8 cellular contexts compared by ENCODE assay signal in the genomic region with DNA sequence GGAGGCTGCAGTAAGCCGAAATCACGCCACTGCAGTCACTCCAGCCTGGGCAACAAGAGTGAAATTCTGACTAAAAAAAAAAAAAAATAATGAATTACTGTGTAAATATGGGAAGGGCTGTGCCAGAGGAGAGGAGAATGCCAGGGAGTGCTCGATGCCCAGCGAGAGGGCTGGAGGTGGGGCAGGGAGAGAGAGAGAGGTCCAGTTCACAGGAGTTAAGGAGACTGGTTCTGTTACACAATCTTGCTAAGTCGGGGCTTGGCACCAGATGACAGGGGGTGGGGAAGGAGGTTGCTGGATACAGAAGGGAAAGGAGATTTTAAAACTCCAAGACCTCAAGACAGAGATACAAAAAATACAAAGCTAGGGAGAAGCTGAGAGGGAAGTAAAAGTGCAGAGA. TPM values are rescaled to one million over a fixed set of nuclear protein-coding genes. Genes with fewer than 3 reads are reported as not detected.
DNase-seq lines count a peak whose midpoint lies in the region; ATAC-seq and TF ChIP-seq lines count a peak whose summit lies in the region.
"Had no signal": no experiment of that assay in that cellular context is flagged by ENCODE, and none has a peak within 500 bp of the region (broad histone marks: within the 10 kb centered on the region; RNA-seq: fewer than 3 reads in every experiment).

No MANE protein-coding gene starts in this region.

- H3K27me3 ChIP-seq in mesenchymal stem cell (ENCODE audit: control insufficient read depth in 1 of 2, insufficient read depth in 1 of 2, low read length in 2 of 2): no peaks in the 10 kb centered on the region

- peaks cover 20% of the 10 kb centered on the region for H3K4me1 ChIP-seq in mesenchymal stem cell (ENCODE audit: control insufficient read depth, insufficient read depth, low read depth, low read length)
- peaks cover 3% of the 10 kb centered on the region for H3K4me1 ChIP-seq in urinary bladder (ENCODE audit: insufficient read depth)

- H2BK5ac ChIP-seq in mesenchymal stem cell (ENCODE audit: low read depth, low read length, poor library complexity, severe bottlenecking): no peak overlapping the region

- no peaks in the 10 kb centered on the region for H3K9me3 ChIP-seq in mesenchymal stem cell (ENCODE audit: control insufficient read depth, low read length)

- H2AFZ ChIP-seq in mesenchymal stem cell (ENCODE audit: low read depth, low read length): no peak overlapping the region

- no peak overlapping the region for H4K91ac ChIP-seq in mesenchymal stem cell (ENCODE audit: low read length)

- no peak for ATAC-seq in HG02884 (IDR thresholded peaks at IDR 0.05; ENCODE audit: unreplicated experiment)

- no peak overlapping the region for H2BK15ac ChIP-seq in mesenchymal stem cell (ENCODE audit: low read depth, poor library complexity, severe bottlenecking)

- no peak overlapping the region for H3K14ac ChIP-seq in mesenchymal stem cell (ENCODE audit: low read length in 2 of 2)

- peak overlapping the region in 1 of 2 experiments; percentile 37 for H3K18ac ChIP-seq in mesenchymal stem cell (ENCODE audit: low read depth in 1 of 2, low read length in 2 of 2)

- H3K9ac ChIP-seq in mesenchymal stem cell (ENCODE audit: low read length): peak overlapping the region; percentile 84

- peaks cover 6% of the 10 kb centered on the region for H3K79me1 ChIP-seq in mesenchymal stem cell (replicated peaks; ENCODE audit: low read length, poor library complexity, severe bottlenecking)

- no peak overlapping the region for H2BK120ac ChIP-seq in mesenchymal stem cell (ENCODE audit: low read depth, low read length)

- peak; percentile 60 for DNase-seq in NCI-H2029 treated with DMSO at 0.1 percent for 48 hours (lab: John Stamatoyannopoulos, UW)
- peak; percentile 42 for DNase-seq in choroid plexus epithelial cell (ENCODE audit: low read depth)
- peak; percentile 25 for DNase-seq in mesenchymal stem cell
- DNase-seq in NCI-H187 treated with DMSO at 0.1 percent for 48 hours (lab: John Stamatoyannopoulos, UW): no peak
- DNase-seq in NCI-H526 (lab: John Stamatoyannopoulos, UW): no peak
- DNase-seq: islet precursor cell had no signal

- H4K8ac ChIP-seq in mesenchymal stem cell (ENCODE audit: low read length): no peak overlapping the region

- TF ChIP-seq CTCF in choroid plexus epithelial cell (conservative IDR thresholded peaks at IDR 0.05; ENCODE audit: low read depth, low read length): no peak

- H2AK5ac ChIP-seq in mesenchymal stem cell (ENCODE audit: low read length, severe bottlenecking): no peak overlapping the region

- H3K4me3 ChIP-seq in choroid plexus epithelial cell (ENCODE audit: low read depth, low read length) (no peak overlapping the region), mesenchymal stem cell (ENCODE audit: insufficient read depth in 1 of 2, low read depth in 1 of 2, low read length in 2 of 2) (peak overlapping the region in 1 of 2 experiments; percentile 84), urinary bladder (ENCODE audit: low read depth, low read length) (peak overlapping the region; percentile 48)

- no peak overlapping the region for H3K27ac ChIP-seq in mesenchymal stem cell (ENCODE audit: low read length, poor library complexity, severe bottlenecking)
- no peak overlapping the region for H3K27ac ChIP-seq in urinary bladder (ENCODE audit: low read depth)

- H2BK12ac ChIP-seq in mesenchymal stem cell (ENCODE audit: low read length in 2 of 2): no peak overlapping the region

- H3K23ac ChIP-seq in mesenchymal stem cell (ENCODE audit: low read length in 2 of 2): no peak overlapping the region

- no peak overlapping the region for H3K4ac ChIP-seq in mesenchymal stem cell (ENCODE audit: low read depth in 1 of 2, low read length in 2 of 2)

- H3K36me3 ChIP-seq in mesenchymal stem cell (ENCODE audit: control insufficient read depth in 1 of 2, insufficient read depth in 2 of 2, low read depth in 1 of 2, low read length in 2 of 2) (peaks cover 14 to 29% of the 10 kb centered on the region in 2 experiments), urinary bladder (ENCODE audit: insufficient read depth) (no peaks in the 10 kb centered on the region)

- H3K4me2 ChIP-seq in mesenchymal stem cell (ENCODE audit: low read length, poor library complexity, severe bottlenecking): no peak overlapping the region

- WGBS in mesenchymal stem cell: 93% methylated on average over 4 of the region's 5 CpGs
- 27% methylated on average over 5 of the region's 5 CpGs for WGBS in urinary bladder

RNA-seq across cellular contexts. Expression of gene SELENBP1, which starts 1.2 kb away (rescaled TPM):
- polyA plus RNA-seq in mesenchymal stem cell (2013, experiment 1 of 2): 23.4 TPM
- polyA plus RNA-seq in mesenchymal stem cell (2013, experiment 2 of 2): 22.9 TPM
- 32.9 TPM for total RNA-seq in urinary bladder
- polyA plus RNA-seq in urinary bladder: 82.8 TPM

RNA-seq across cellular contexts. Expression of gene RFX5, which starts 24.3 kb away (rescaled TPM):
- 31.1 TPM for polyA plus RNA-seq in mesenchymal stem cell (2013, experiment 1 of 2)
- polyA plus RNA-seq in mesenchymal stem cell (2013, experiment 2 of 2): 32.1 TPM
- total RNA-seq in urinary bladder: 42.9 TPM
- 31.2 TPM for polyA plus RNA-seq in urinary bladder

RNA-seq across cellular contexts. Expression of gene PSMB4, which starts 28.0 kb away (rescaled TPM):
- 383 TPM for polyA plus RNA-seq in mesenchymal stem cell (2013, experiment 1 of 2)
- 390 TPM for polyA plus RNA-seq in mesenchymal stem cell (2013, experiment 2 of 2)
- 217 TPM for total RNA-seq in urinary bladder
- polyA plus RNA-seq in urinary bladder: 323 TPM

RNA-seq across cellular contexts. Expression of gene PI4KB, which starts 44.1 kb away (rescaled TPM):
- polyA plus RNA-seq in mesenchymal stem cell (2013, experiment 1 of 2): 36.1 TPM
- 36.1 TPM for polyA plus RNA-seq in mesenchymal stem cell (2013, experiment 2 of 2)
- 26.5 TPM for total RNA-seq in urinary bladder
- polyA plus RNA-seq in urinary bladder: 45.5 TPM

Comparison
In these comparisons a context has a peak if more than half of its experiments do, and no peak if none do; other contexts are left out.
1. DNase-seq: peak in NCI-H2029 treated with DMSO at 0.1 percent for 48 hours (single experiment), choroid plexus epithelial cell (single experiment) and mesenchymal stem cell (single experiment); none in NCI-H187 treated with DMSO at 0.1 percent for 48 hours (single experiment) and NCI-H526 (0 of 2).